ENCODE assay signal across 9 cellular contexts in the genomic region with DNA sequence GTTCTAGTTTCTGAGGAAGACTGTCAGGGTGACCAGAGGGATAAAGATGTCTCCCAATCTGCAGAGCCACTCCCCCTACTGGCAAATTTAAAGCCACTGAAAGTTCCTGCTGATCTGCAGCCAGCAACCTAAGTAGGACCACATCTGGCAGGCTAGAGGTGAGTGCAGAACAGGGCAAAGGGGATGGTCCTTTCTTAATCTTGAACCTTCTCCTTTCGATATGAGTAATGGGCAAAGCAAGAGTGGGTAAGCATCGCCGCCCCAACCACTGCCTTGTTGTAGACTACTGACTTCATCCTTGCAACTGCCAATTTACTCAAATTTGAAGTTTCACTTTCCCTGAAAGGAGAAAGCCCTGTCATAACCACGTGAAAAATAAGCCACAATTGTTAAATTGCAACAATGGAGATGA.
DNase-seq lines count a peak whose midpoint lies in the region; ATAC-seq lines count a peak whose summit lies in the region.
"Had no signal": no experiment of that assay in that cellular context is flagged by ENCODE, and none has a peak within 500 bp of the region (broad histone marks: within the 10 kb centered on the region; RNA-seq: fewer than 3 reads in every experiment).

No MANE protein-coding gene starts in this region.

- peak; percentile 15 for DNase-seq in EH (ENCODE audit: low read depth)
- DNase-seq in UCSD-AML1 (lab: John Stamatoyannopoulos, UW; ENCODE audit: unreplicated experiment) = peak; percentile 28
- DNase-seq in medulla oblongata (ENCODE audit: extremely low spot score) = peak; percentile 55
- DNase-seq in cerebellar nuclear complex (lab: John Stamatoyannopoulos, UW) = no peak
- no peak for DNase-seq in kidney tubule cell (ENCODE audit: low spot score)
- DNase-seq in AG08395 (ENCODE audit: low spot score) = no peak

- ATAC-seq in GM19395 (IDR thresholded peaks at IDR 0.05; ENCODE audit: unreplicated experiment) (peak; percentile 100), HG03196 (IDR thresholded peaks at IDR 0.05; ENCODE audit: unreplicated experiment) (peak; percentile 99)
- ATAC-seq: Panc1 had no signal

Comparison
In these comparisons a context has a peak if more than half of its experiments do, and no peak if none do; other contexts are left out.
1. DNase-seq: peak in EH (single experiment), UCSD-AML1 (single experiment) and medulla oblongata (single experiment); none in cerebellar nuclear complex (0 of 2), kidney tubule cell (single experiment) and AG08395 (single experiment).